10 cellular contexts compared by ENCODE assay signal in genomic region chr16:85436636-85437160, GRCh38.
DNase-seq lines count a peak whose midpoint lies in the region; ATAC-seq lines count a peak whose summit lies in the region.
"Had no signal": no experiment of that assay in that cellular context is flagged by ENCODE, and none has a peak within 500 bp of the region (broad histone marks: within the 10 kb centered on the region; RNA-seq: fewer than 3 reads in every experiment).

No MANE protein-coding gene starts in this region.

- H3K4me1 ChIP-seq in mucosa of stomach (ENCODE audit: control insufficient read depth, insufficient read depth, low read length) (peaks cover 34% of the 10 kb centered on the region), urinary bladder (ENCODE audit: insufficient read depth) (no peaks in the 10 kb centered on the region)

- no peaks in the 10 kb centered on the region for H3K27me3 ChIP-seq in mucosa of stomach (ENCODE audit: control insufficient read depth, insufficient read depth, low read length)

- 45% methylated on average over 35 of the region's 35 CpGs for WGBS in urinary bladder

- ATAC-seq in esophagus mucosa, result peak; percentile 32
- no peak for ATAC-seq in GM18867 (IDR thresholded peaks at IDR 0.05; ENCODE audit: unreplicated experiment)

- H3K4me3 ChIP-seq in mucosa of stomach (ENCODE audit: low read length) (no peak overlapping the region), urinary bladder (ENCODE audit: low read depth, low read length) (no peak overlapping the region)

- peak; percentile 56 for DNase-seq in NCI-H748 (lab: John Stamatoyannopoulos, UW; ENCODE audit: unreplicated experiment)
- no peak for DNase-seq in NCI-H748 treated with DMSO at 0.1 percent for 48 hours (lab: John Stamatoyannopoulos, UW)
- no peak for DNase-seq in NCI-H510A treated with DMSO at 0.1 percent for 48 hours (lab: John Stamatoyannopoulos, UW)
- DNase-seq in activated T-cell treated with anti-CD3 and anti-CD28 coated beads for 4 hours, result no peak
- DNase-seq: ACHN, dermis blood vessel endothelial cell had no signal

- H3K27ac ChIP-seq in urinary bladder (ENCODE audit: low read depth), result peak overlapping the region; percentile 61

- H3K36me3 ChIP-seq in mucosa of stomach (ENCODE audit: control insufficient read depth, insufficient read depth, low read length), result no peaks in the 10 kb centered on the region
- H3K36me3 ChIP-seq in urinary bladder (ENCODE audit: insufficient read depth), result no peaks in the 10 kb centered on the region

- H3K9ac ChIP-seq in mucosa of stomach (ENCODE audit: low read length), result peak overlapping the region; percentile 3

- no peaks in the 10 kb centered on the region for H3K9me3 ChIP-seq in mucosa of stomach (ENCODE audit: control insufficient read depth, low read length)
